ENCODE assay signal across 15 cellular contexts in genomic region chr17:67606471-67606870, GRCh38.
DNase-seq lines count a peak whose midpoint lies in the region; ATAC-seq and TF ChIP-seq lines count a peak whose summit lies in the region.
"Had no signal": no experiment of that assay in that cellular context is flagged by ENCODE, and none has a peak within 500 bp of the region (broad histone marks: within the 10 kb centered on the region; RNA-seq: fewer than 3 reads in every experiment).

No MANE protein-coding gene starts in this region.

- peaks cover 2% of the 10 kb centered on the region for H3K4me1 Mint-ChIP-seq in CD14-positive monocyte

- H3K9me3 ChIP-seq in IMR-90 (ENCODE audit: control insufficient read depth, insufficient read depth, low read length) = no peaks in the 10 kb centered on the region
- no peaks in the 10 kb centered on the region for H3K9me3 ChIP-seq in prostate gland
- H3K9me3 ChIP-seq: ascending aorta, tibial artery had no signal

- H3K56ac ChIP-seq in IMR-90 (ENCODE audit: extremely low read depth, insufficient read depth, low read length) = no peak overlapping the region

- no peak overlapping the region for H3K9ac ChIP-seq in IMR-90 (ENCODE audit: low read depth, low read length)

- H2AFZ ChIP-seq in IMR-90 (replicated peaks; ENCODE audit: low read length, poor library complexity) = no peak overlapping the region

- peaks cover 0 to 4% (median 0%) of the 10 kb centered on the region in 7 donors for H3K9me3 Mint-ChIP-seq in CD14-positive monocyte
- H3K9me3 Mint-ChIP-seq: activated T-cell treated with anti-CD3 and anti-CD28 coated beads, Interleukin-2, amount 50 U/mL, for 72 hours; IgD-negative memory B cell had no signal

- in situ Hi-C loops in IMR-90 (cut with MboI; ENCODE audit: low sequenced_read_pairs) = loop anchor here (10.0 kb wide), 1 partner anchor 222 kb away; no protein-coding TSS in a partner anchor

- no peak overlapping the region for H3K18ac ChIP-seq in IMR-90 (ENCODE audit: low read depth, low read length)

- TF ChIP-seq POLR2A in IMR-90 (IDR thresholded peaks at IDR 0.05; ENCODE audit: low read depth, low read length) = no peak
- TF ChIP-seq POLR2A in prostate gland (IDR thresholded peaks at IDR 0.05) = no peak

- H3K4me1 ChIP-seq in IMR-90 (ENCODE audit: control insufficient read depth, insufficient read depth, low read length) = no peaks in the 10 kb centered on the region
- no peaks in the 10 kb centered on the region for H3K4me1 ChIP-seq in prostate gland (replicated peaks)

- WGBS in IMR-90 (ENCODE audit: extremely low coverage in 2 of 2, insufficient read length in 1 of 2), 2 experiments = 39% methylated on average over 4 of the region's 10 CpGs; no CpG with 5 or more reads in 1 of the 2 experiments
- 25% methylated on average over 10 of the region's 10 CpGs for WGBS in prostate gland

- CTCF ChIA-PET in IMR-90 (lab: Yijun Ruan, JAX) = interaction anchor here (1.0 kb wide), 1 partner anchor 39 kb away, joined by 4 read pairs; no protein-coding TSS in a partner anchor

- H2BK20ac ChIP-seq in IMR-90 (ENCODE audit: low read depth, low read length) = no peak overlapping the region

- H3K4ac ChIP-seq in IMR-90 (ENCODE audit: low read depth, low read length) = no peak overlapping the region

- no peak overlapping the region for H3K27ac Mint-ChIP-seq in CD14-positive monocyte
- H3K27ac Mint-ChIP-seq: activated T-cell treated with anti-CD3 and anti-CD28 coated beads, Interleukin-2, amount 50 U/mL, for 72 hours; IgD-negative memory B cell had no signal

- DNase-seq in IMR-90 (peak; percentile 30), OCI-M1 (lab: John Stamatoyannopoulos, UW) (peak; percentile 8), fibroblast of pulmonary artery (ENCODE audit: low read depth) (peak; percentile 55), prostate gland (ENCODE audit: low spot score) (peak; percentile 42), CD14-positive monocyte (ENCODE audit: low spot score) (no peak)
- no peak for DNase-seq in activated CD4-positive, CD25-positive, alpha-beta regulatory T cell (lab: John Stamatoyannopoulos, UW)
- DNase-seq: activated CD4-positive, alpha-beta T cell treated with anti-CD3 and anti-CD28 coated beads for 4 hours; activated T-cell treated with anti-CD3 and anti-CD28 coated beads, Interleukin-2, amount 50 U/mL, for 72 hours; COR-L47; NCI-H1694 had no signal

- no peak overlapping the region for H4K8ac ChIP-seq in IMR-90 (ENCODE audit: low read depth in 2 of 2, low read length in 2 of 2)

- H3K4me2 ChIP-seq in IMR-90 (ENCODE audit: low read depth, low read length) = no peak overlapping the region

- H3K4me3 Mint-ChIP-seq in CD14-positive monocyte = no peak overlapping the region
- H3K4me3 Mint-ChIP-seq: activated T-cell treated with anti-CD3 and anti-CD28 coated beads, Interleukin-2, amount 50 U/mL, for 72 hours; IgD-negative memory B cell had no signal

- no peak overlapping the region for H2BK15ac ChIP-seq in IMR-90 (ENCODE audit: low read depth, low read length)

- H3K79me1 ChIP-seq in IMR-90 (ENCODE audit: low read depth in 1 of 2, low read length in 2 of 2) = no peaks in the 10 kb centered on the region; a peak in 1 of 4 replicates

- H4K91ac ChIP-seq in IMR-90 (ENCODE audit: insufficient read depth, low read depth, low read length) = no peak overlapping the region

- TF ChIP-seq CTCF in IMR-90 (conservative IDR thresholded peaks at IDR 0.05; ENCODE audit: low read depth, low read length) (no peak), fibroblast of pulmonary artery (IDR thresholded peaks at IDR 0.05; ENCODE audit: low read length, missing control alignments) (no peak), prostate gland (IDR thresholded peaks at IDR 0.05) (no peak), CD14-positive monocyte (IDR thresholded peaks at IDR 0.05) (no peak)

- no peak overlapping the region for H3K27ac ChIP-seq in IMR-90 (ENCODE audit: insufficient read depth, low read length)
- peak overlapping the region in 1 of 2 donors; percentile 2 for H3K27ac ChIP-seq in prostate gland
- H3K27ac ChIP-seq: ascending aorta, tibial artery had no signal

- POLR2A ChIA-PET in IMR-90 (lab: Charles Lee; ENCODE audit: unreplicated experiment) = no interaction called here

- no peak overlapping the region for H2AK9ac ChIP-seq in IMR-90 (replicated peaks; ENCODE audit: low read depth, low read length, poor library complexity)

- no peaks in the 10 kb centered on the region for H3K9me1 ChIP-seq in IMR-90 (ENCODE audit: insufficient read depth, low read length)

- H2BK5ac ChIP-seq in IMR-90 (ENCODE audit: low read depth, low read length, poor library complexity, severe bottlenecking) = no peak overlapping the region

- H3K27me3 Mint-ChIP-seq in CD14-positive monocyte (ENCODE audit: low read depth in 3 of 3) = peaks cover 0 to 1% (median 0%) of the 10 kb centered on the region in 3 donors
- H3K27me3 Mint-ChIP-seq: IgD-negative memory B cell had no signal

- BruUV-seq in IMR-90 (replicated peaks; lab: Mats Ljungman, UMichigan) = no TSS peak

- H3K14ac ChIP-seq in IMR-90 (replicated peaks; ENCODE audit: low read depth, low read length) = no peak overlapping the region

- peaks cover 12 to 13% of the 10 kb centered on the region in 2 donors for H3K36me3 Mint-ChIP-seq in CD14-positive monocyte

- H3K36me3 ChIP-seq in IMR-90 (ENCODE audit: control insufficient read depth, insufficient read depth, low read length) (no peaks in the 10 kb centered on the region), prostate gland (no peaks in the 10 kb centered on the region)
- H3K36me3 ChIP-seq: ascending aorta, tibial artery had no signal

- no peak overlapping the region for H2AK5ac ChIP-seq in IMR-90 (ENCODE audit: low read depth, low read length)

- no peak for ATAC-seq in IMR-90 (ENCODE audit: low read depth)
- ATAC-seq in GM19463 (IDR thresholded peaks at IDR 0.05; ENCODE audit: unreplicated experiment) = no peak
- ATAC-seq in GM19467 (IDR thresholded peaks at IDR 0.05; ENCODE audit: unreplicated experiment) = no peak
- ATAC-seq: activated T-cell treated with anti-CD3 and anti-CD28 coated beads, Interleukin-2, amount 50 U/mL, for 72 hours had no signal

- no peak overlapping the region for H3K23ac ChIP-seq in IMR-90 (ENCODE audit: low read depth, low read length)

- H3K27me3 ChIP-seq in IMR-90 (ENCODE audit: control insufficient read depth, insufficient read depth, low read length) (no peaks in the 10 kb centered on the region), prostate gland (replicated peaks; ENCODE audit: insufficient read depth) (no peaks in the 10 kb centered on the region)
- H3K27me3 ChIP-seq: ascending aorta, tibial artery had no signal

- TF ChIP-seq RAD21 in IMR-90 (IDR thresholded peaks at IDR 0.05; ENCODE audit: low read length) = no peak

- intact Hi-C loops in IMR-90 (cut with micrococcal nuclease) = no loop called here
- intact Hi-C loops in prostate gland (cut with DNase I) = loop anchor here (10.0 kb wide), 1 partner anchor 132 kb away; no protein-coding TSS in a partner anchor
- intact Hi-C loops in CD14-positive monocyte (cut with micrococcal nuclease) = no loop called here

- H4K5ac ChIP-seq in IMR-90 (ENCODE audit: low read depth, low read length) = no peak overlapping the region

- dilution Hi-C loops in IMR-90 (cut with HindIII; ENCODE audit: low sequenced_read_pairs, unreplicated experiment) = no loop called here

- no peaks in the 10 kb centered on the region for H4K20me1 ChIP-seq in IMR-90 (ENCODE audit: insufficient read depth, low read length)

- H3K4me3 ChIP-seq in IMR-90 (ENCODE audit: insufficient read depth, low read depth, low read length) = no peak overlapping the region
- H3K4me3 ChIP-seq in fibroblast of pulmonary artery (replicated peaks; ENCODE audit: low read depth, low read length) = no peak overlapping the region
- no peak overlapping the region for H3K4me3 ChIP-seq in prostate gland
- H3K4me3 ChIP-seq: ascending aorta, tibial artery had no signal

- H2BK120ac ChIP-seq in IMR-90 (ENCODE audit: low read depth, low read length) = no peak overlapping the region

TF ChIP-seq in IMR-90, 13 proteins besides CTCF, POLR2A, EP300 and RAD21:
- TF ChIP-seq ELK1 (IDR thresholded peaks at IDR 0.05; ENCODE audit: borderline replicate concordance, low read depth, low read length) = no peak
- no peak for TF ChIP-seq RCOR1 (IDR thresholded peaks at IDR 0.05; ENCODE audit: insufficient replicate concordance, low read length)
- no peak for TF ChIP-seq USF2 (IDR thresholded peaks at IDR 0.05; ENCODE audit: low read depth, low read length)
- TF ChIP-seq NFE2L2 (IDR thresholded peaks at IDR 0.05; ENCODE audit: low read depth, low read length) = no peak
- TF ChIP-seq MAFK (IDR thresholded peaks at IDR 0.05; ENCODE audit: low read depth, low read length) = no peak
- no peak for TF ChIP-seq MXI1 (IDR thresholded peaks at IDR 0.05; ENCODE audit: borderline replicate concordance, low read depth, low read length)
- no peak for TF ChIP-seq CHD1 (IDR thresholded peaks at IDR 0.05; ENCODE audit: low read depth, low read length)
- TF ChIP-seq CEBPB (IDR thresholded peaks at IDR 0.05; ENCODE audit: low read depth, low read length) = no peak
- no peak for TF ChIP-seq MAZ (IDR thresholded peaks at IDR 0.05; ENCODE audit: borderline replicate concordance, low read depth, low read length)
- no peak for TF ChIP-seq SMC3 (IDR thresholded peaks at IDR 0.05; ENCODE audit: low read depth, low read length)
- no peak for TF ChIP-seq FOS (IDR thresholded peaks at IDR 0.05; ENCODE audit: low read depth, low read length)
- TF ChIP-seq RFX5 (IDR thresholded peaks at IDR 0.05; ENCODE audit: low read depth, low read length) = no peak

Comparison
In these comparisons a context has a peak if more than half of its experiments do, and no peak if none do; other contexts are left out.
1. DNase-seq: peak in IMR-90 (single experiment), OCI-M1 (single experiment), fibroblast of pulmonary artery (single experiment) and prostate gland (single experiment); none in activated CD4-positive, CD25-positive, alpha-beta regulatory T cell (0 of 4) and CD14-positive monocyte (single experiment).